Comparison of ENCODE assay signal across 20 cellular contexts in genomic region chr9:117135481-117135880, GRCh38.
"Had no signal": no experiment of that assay in that cellular context is flagged by ENCODE, and none has a peak within 500 bp of the region (broad histone marks: within the 10 kb centered on the region; RNA-seq: fewer than 3 reads in every experiment).

No MANE protein-coding gene starts in this region.

- H3K36me3 ChIP-seq: heart left ventricle, left lung, lower lobe of right lung, right lobe of liver, tibial nerve had no signal

- DNase-seq: dorsolateral prefrontal cortex; effector CD8-positive, alpha-beta T cell; foreskin melanocyte; heart left ventricle; islet precursor cell; left lung; lower lobe of right lung; natural killer cell; psoas muscle; retina; right lobe of liver; stimulated activated CD4-positive, alpha-beta T cell treated with anti-CD3 and anti-CD28 coated beads, Interleukin-4, amount 100 ng/mL, for 1 hour; stimulated activated CD8-positive, alpha-beta memory T cell treated with anti-CD3 and anti-CD28 coated beads, Interleukin-4, amount 100 ng/mL, for 48 hours; stimulated activated naive CD8-positive, alpha-beta T cell treated with anti-CD3 and anti-CD28 coated beads, Interleukin-15, Interleukin-2, amounts not matched to agents 100 U/mL and 50 U/mL, for 24 hours had no signal

- H3K9me3 Mint-ChIP-seq: mesothelial cell of epicardium had no signal

- H3K27ac ChIP-seq: coronary artery, heart left ventricle, left lung, lower lobe of right lung, parathyroid adenoma, psoas muscle, right lobe of liver, tibial nerve had no signal

- H3K9me3 ChIP-seq: heart left ventricle, lower lobe of right lung, psoas muscle, right lobe of liver, tibial nerve had no signal

- H3K4me1 Mint-ChIP-seq: memory B cell; natural killer cell; stimulated activated effector memory CD8-positive, alpha-beta T cell treated with anti-CD3 and anti-CD28 coated beads, Interleukin-12 subunit alpha, Interleukin-12 subunit beta, amount 100 ng/mL, for 72 hours had no signal

- H3K4me1 ChIP-seq: heart left ventricle, left lung, lower lobe of right lung, parathyroid adenoma, psoas muscle, right lobe of liver, tibial nerve had no signal

- H3K4me3 ChIP-seq: coronary artery, dorsolateral prefrontal cortex, heart left ventricle, left lung, lower lobe of right lung, psoas muscle, right lobe of liver, tibial nerve had no signal

- H3K4me3 Mint-ChIP-seq: memory B cell; mesothelial cell of epicardium; natural killer cell; stimulated activated effector memory CD8-positive, alpha-beta T cell treated with anti-CD3 and anti-CD28 coated beads, Interleukin-12 subunit alpha, Interleukin-12 subunit beta, amount 100 ng/mL, for 72 hours had no signal

- H3K27ac Mint-ChIP-seq: memory B cell; mesothelial cell of epicardium; natural killer cell; stimulated activated effector memory CD8-positive, alpha-beta T cell treated with anti-CD3 and anti-CD28 coated beads, Interleukin-12 subunit alpha, Interleukin-12 subunit beta, amount 100 ng/mL, for 72 hours had no signal

- H3K27me3 ChIP-seq: dorsolateral prefrontal cortex, heart left ventricle, right lobe of liver, tibial nerve had no signal

- ATAC-seq: heart left ventricle; left lung; lower lobe of right lung; natural killer cell; right lobe of liver; stimulated activated effector memory CD8-positive, alpha-beta T cell treated with anti-CD3 and anti-CD28 coated beads, Interleukin-12 subunit alpha, Interleukin-12 subunit beta, amount 100 ng/mL, for 72 hours; stimulated activated naive CD8-positive, alpha-beta T cell treated with anti-CD3 and anti-CD28 coated beads, Interleukin-15, Interleukin-2, amounts not matched to agents 100 U/mL and 50 U/mL, for 24 hours had no signal

- H3K36me3 Mint-ChIP-seq: memory B cell; mesothelial cell of epicardium; natural killer cell; stimulated activated effector memory CD8-positive, alpha-beta T cell treated with anti-CD3 and anti-CD28 coated beads, Interleukin-12 subunit alpha, Interleukin-12 subunit beta, amount 100 ng/mL, for 72 hours had no signal
